In the genomic region with DNA sequence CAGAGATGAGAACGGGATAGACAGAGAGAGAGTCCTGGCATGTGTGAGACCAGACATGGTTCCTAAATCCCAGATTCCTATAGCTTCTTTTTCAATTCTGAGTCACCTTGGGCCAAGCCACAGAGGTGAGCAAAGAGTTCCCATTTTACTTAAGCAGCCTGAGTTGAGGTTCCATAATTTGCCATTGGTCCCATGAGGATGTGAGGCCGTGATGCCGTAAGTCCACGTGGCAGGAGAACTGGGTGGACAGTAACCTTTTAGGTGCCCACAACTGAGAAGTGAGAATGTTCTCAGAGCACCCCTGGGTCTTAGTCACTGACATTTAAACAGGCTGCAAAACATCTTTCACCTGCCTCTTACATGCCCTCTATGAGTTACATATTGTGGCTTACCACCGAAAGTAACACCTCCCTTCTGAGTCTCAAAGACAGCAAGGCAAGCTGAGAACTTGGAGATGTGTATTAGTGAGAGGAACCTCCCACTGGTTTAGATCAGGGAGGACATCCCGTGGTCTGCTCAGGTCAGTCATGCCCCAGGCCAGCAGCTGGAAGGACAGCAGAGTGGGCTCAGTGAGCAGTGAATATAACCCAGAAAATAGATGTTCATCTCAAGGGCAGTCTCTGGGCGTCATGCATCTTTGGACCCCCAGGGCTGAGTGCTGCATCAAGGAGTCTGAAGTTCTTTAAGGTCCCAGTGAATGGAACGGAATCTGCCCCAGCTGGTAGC, we compare ENCODE assay signal across 8 cellular contexts.
DNase-seq lines count a peak whose midpoint lies in the region; ATAC-seq, FAIRE-seq and TF ChIP-seq lines count a peak whose summit lies in the region.

No MANE protein-coding gene starts in this region.

- ATAC-seq in GM18907 (IDR thresholded peaks at IDR 0.05; ENCODE audit: unreplicated experiment) (peak; percentile 92), HG03039 (IDR thresholded peaks at IDR 0.05; ENCODE audit: unreplicated experiment) (peak; percentile 73)

- H3K27ac Mint-ChIP-seq in activated CD4-positive, alpha-beta memory T cell treated with anti-CD3 and anti-CD28 coated beads, Interleukin-2, amount 10 ng/mL, durations not matched to agents 7 days and 5 days = peak overlapping the region; percentile 73
- no peak overlapping the region for H3K27ac Mint-ChIP-seq in HFFc6

- WGBS in spleen, 5 donors = 56 to 74% (median 63%) methylated on average over 8 of the region's 8 CpGs
- 80% methylated on average over 6 of the region's 8 CpGs for WGBS in SK-N-SH (ENCODE audit: low lambda C conversion rate)

- H2AFZ ChIP-seq in SK-N-SH (ENCODE audit: low read depth) = no peak overlapping the region

- no peaks in the 10 kb centered on the region for H3K79me2 ChIP-seq in SK-N-SH (ENCODE audit: insufficient read depth)

- H3K27me3 Mint-ChIP-seq in activated CD4-positive, alpha-beta memory T cell treated with anti-CD3 and anti-CD28 coated beads, Interleukin-2, amount 10 ng/mL, durations not matched to agents 7 days and 5 days = peaks cover 23% of the 10 kb centered on the region
- peaks cover 26% of the 10 kb centered on the region for H3K27me3 Mint-ChIP-seq in HFFc6 (ENCODE audit: insufficient read depth)

- peak overlapping the region in 5 of 8 donors; percentile 29 to 79 (median 75) for H3K27ac ChIP-seq in spleen
- no peak overlapping the region for H3K27ac ChIP-seq in SK-N-SH (ENCODE audit: low read depth in 2 of 2, low read length in 1 of 2)

- TF ChIP-seq EP300 in SK-N-SH (IDR thresholded peaks at IDR 0.05; ENCODE audit: borderline replicate concordance in 1 of 2, low read depth in 1 of 2, low read length in 1 of 2) = no peak

- no peaks in the 10 kb centered on the region for H3K9me3 Mint-ChIP-seq in activated CD4-positive, alpha-beta memory T cell treated with anti-CD3 and anti-CD28 coated beads, Interleukin-2, amount 10 ng/mL, durations not matched to agents 7 days and 5 days
- H3K9me3 Mint-ChIP-seq in HFFc6 = no peaks in the 10 kb centered on the region

- no peaks in the 10 kb centered on the region for H3K36me3 ChIP-seq in spleen
- no peaks in the 10 kb centered on the region for H3K36me3 ChIP-seq in SK-N-SH (replicated peaks in 1 of 2; ENCODE audit: control insufficient read depth in 1 of 2, insufficient read depth in 2 of 2, low read length in 1 of 2)

- H3K9ac ChIP-seq in SK-N-SH = no peak overlapping the region

- no peak overlapping the region for H3K4me2 ChIP-seq in SK-N-SH

- intact Hi-C loops in spleen (cut with DNase I; ENCODE audit: low total_unique reads) = loop anchor here (2.0 kb wide), 1 partner anchor 277 kb away; no protein-coding TSS in a partner anchor

- no peaks in the 10 kb centered on the region for H3K36me3 Mint-ChIP-seq in activated CD4-positive, alpha-beta memory T cell treated with anti-CD3 and anti-CD28 coated beads, Interleukin-2, amount 10 ng/mL, durations not matched to agents 7 days and 5 days (ENCODE audit: low read depth)
- H3K36me3 Mint-ChIP-seq in HFFc6 (ENCODE audit: low read depth) = no peaks in the 10 kb centered on the region

- H3K4me1 ChIP-seq in spleen = peaks cover 20 to 57% (median 47%) of the 10 kb centered on the region in 6 donors
- peaks cover 0 to 2% of the 10 kb centered on the region in 2 experiments; a peak in 1 of 4 replicates for H3K4me1 ChIP-seq in SK-N-SH (ENCODE audit: control insufficient read depth in 1 of 2, insufficient read depth in 2 of 2, low read depth in 1 of 2, low read length in 1 of 2)

- CTCF ChIA-PET in activated CD4-positive, alpha-beta memory T cell treated with anti-CD3 and anti-CD28 coated beads, Interleukin-2, amount 10 ng/mL, durations not matched to agents 7 days and 5 days (lab: Charles Lee) = interaction anchor here (0.9 to 9.0 kb wide), 15 partner anchors 14 to 320 kb away, joined by 3 to 243 read pairs (median 6); a partner anchor contains a TSS
- CTCF ChIA-PET in SK-N-SH (lab: Yijun Ruan, JAX) = interaction anchor here (0.7 to 7.6 kb wide), 8 partner anchors 13 to 320 kb away, joined by 3 to 235 read pairs (median 3); no protein-coding TSS in a partner anchor

- TF ChIP-seq CTCF in spleen (IDR thresholded peaks at IDR 0.05 in 8 of 11, conservative IDR thresholded peaks at IDR 0.05 in 3 of 11) (peak in 1 of 11 experiments; percentile 7), SK-N-SH (IDR thresholded peaks at IDR 0.05) (no peak), HFFc6 (IDR thresholded peaks at IDR 0.05) (no peak)

- H4K20me1 ChIP-seq in SK-N-SH (ENCODE audit: insufficient read depth) = no peaks in the 10 kb centered on the region

- H3K9me3 ChIP-seq in spleen (peaks cover 0 to 3% (median 0%) of the 10 kb centered on the region in 8 donors), SK-N-SH (no peaks in the 10 kb centered on the region)

- H3F3A ChIP-seq in SK-N-SH (replicated peaks; ENCODE audit: insufficient read depth) = no peaks in the 10 kb centered on the region

- no peak for TF ChIP-seq RAD21 in SK-N-SH (IDR thresholded peaks at IDR 0.05; ENCODE audit: low read length)

- FAIRE-seq in frontal cortex (lab: Jason Lieb, UNC) = no peak

- H3K4me1 Mint-ChIP-seq in activated CD4-positive, alpha-beta memory T cell treated with anti-CD3 and anti-CD28 coated beads, Interleukin-2, amount 10 ng/mL, durations not matched to agents 7 days and 5 days = peaks cover 59% of the 10 kb centered on the region
- H3K4me1 Mint-ChIP-seq in HFFc6 (ENCODE audit: low read depth) = peaks cover 17% of the 10 kb centered on the region

- peak; percentile 73 for DNase-seq in activated CD4-positive, alpha-beta memory T cell treated with anti-CD3 and anti-CD28 coated beads, Interleukin-2, amount 10 ng/mL, durations not matched to agents 7 days and 5 days
- DNase-seq in spleen (no peak), SK-N-SH (no peak), frontal cortex (ENCODE audit: low spot score in 2 of 2) (no peak), HFFc6 (no peak), occipital lobe (lab: John Stamatoyannopoulos, UW) (no peak)

- TF ChIP-seq POLR2A in spleen (IDR thresholded peaks at IDR 0.05) = no peak

- POLR2A ChIA-PET in activated CD4-positive, alpha-beta memory T cell treated with anti-CD3 and anti-CD28 coated beads, Interleukin-2, amount 10 ng/mL, durations not matched to agents 7 days and 5 days (lab: Charles Lee) = interaction anchor here (0.6 to 4.7 kb wide), 34 partner anchors 8 to 902 kb away, joined by 3 to 57 read pairs (median 4); a partner anchor contains a TSS
- POLR2A ChIA-PET in SK-N-SH (lab: Yijun Ruan, JAX) = no interaction called here

- no peaks in the 10 kb centered on the region for H3K27me3 ChIP-seq in spleen (replicated peaks in 1 of 7)
- H3K27me3 ChIP-seq in SK-N-SH (ENCODE audit: insufficient read depth) = no peaks in the 10 kb centered on the region; the same call in 1 of the 2 replicates

- peak overlapping the region; percentile 38 for H3K4me3 Mint-ChIP-seq in activated CD4-positive, alpha-beta memory T cell treated with anti-CD3 and anti-CD28 coated beads, Interleukin-2, amount 10 ng/mL, durations not matched to agents 7 days and 5 days
- H3K4me3 Mint-ChIP-seq in HFFc6 = no peak overlapping the region

- no peaks in the 10 kb centered on the region for H3K9me2 ChIP-seq in SK-N-SH

- H3K4me3 ChIP-seq in spleen (no peak overlapping the region), SK-N-SH (ENCODE audit: low read depth in 2 of 2, low read length in 1 of 2) (no peak overlapping the region)

TF ChIP-seq in SK-N-SH, 30 proteins besides CTCF, POLR2A, EP300 and RAD21 (continues in another document):
- TF ChIP-seq FOXM1 (IDR thresholded peaks at IDR 0.05; ENCODE audit: low read depth) (no peak), ELF1 (IDR thresholded peaks at IDR 0.05) (no peak), NFIC (IDR thresholded peaks at IDR 0.05; ENCODE audit: borderline replicate concordance) (no peak), CHD2 (IDR thresholded peaks at IDR 0.05; ENCODE audit: low read length, partially characterized antibody) (no peak), YY1 (IDR thresholded peaks at IDR 0.05; ENCODE audit: low read depth) (no peak), EZH2phosphoT487 (IDR thresholded peaks at IDR 0.05; ENCODE audit: borderline replicate concordance, low read depth) (no peak), FOSL2 (IDR thresholded peaks at IDR 0.05; ENCODE audit: borderline replicate concordance, low read depth) (no peak), FOXJ3 (CRISPR knock-in tag; IDR thresholded peaks at IDR 0.05) (no peak), JUND (IDR thresholded peaks at IDR 0.05) (no peak)
- TF ChIP-seq, protein P1, sequence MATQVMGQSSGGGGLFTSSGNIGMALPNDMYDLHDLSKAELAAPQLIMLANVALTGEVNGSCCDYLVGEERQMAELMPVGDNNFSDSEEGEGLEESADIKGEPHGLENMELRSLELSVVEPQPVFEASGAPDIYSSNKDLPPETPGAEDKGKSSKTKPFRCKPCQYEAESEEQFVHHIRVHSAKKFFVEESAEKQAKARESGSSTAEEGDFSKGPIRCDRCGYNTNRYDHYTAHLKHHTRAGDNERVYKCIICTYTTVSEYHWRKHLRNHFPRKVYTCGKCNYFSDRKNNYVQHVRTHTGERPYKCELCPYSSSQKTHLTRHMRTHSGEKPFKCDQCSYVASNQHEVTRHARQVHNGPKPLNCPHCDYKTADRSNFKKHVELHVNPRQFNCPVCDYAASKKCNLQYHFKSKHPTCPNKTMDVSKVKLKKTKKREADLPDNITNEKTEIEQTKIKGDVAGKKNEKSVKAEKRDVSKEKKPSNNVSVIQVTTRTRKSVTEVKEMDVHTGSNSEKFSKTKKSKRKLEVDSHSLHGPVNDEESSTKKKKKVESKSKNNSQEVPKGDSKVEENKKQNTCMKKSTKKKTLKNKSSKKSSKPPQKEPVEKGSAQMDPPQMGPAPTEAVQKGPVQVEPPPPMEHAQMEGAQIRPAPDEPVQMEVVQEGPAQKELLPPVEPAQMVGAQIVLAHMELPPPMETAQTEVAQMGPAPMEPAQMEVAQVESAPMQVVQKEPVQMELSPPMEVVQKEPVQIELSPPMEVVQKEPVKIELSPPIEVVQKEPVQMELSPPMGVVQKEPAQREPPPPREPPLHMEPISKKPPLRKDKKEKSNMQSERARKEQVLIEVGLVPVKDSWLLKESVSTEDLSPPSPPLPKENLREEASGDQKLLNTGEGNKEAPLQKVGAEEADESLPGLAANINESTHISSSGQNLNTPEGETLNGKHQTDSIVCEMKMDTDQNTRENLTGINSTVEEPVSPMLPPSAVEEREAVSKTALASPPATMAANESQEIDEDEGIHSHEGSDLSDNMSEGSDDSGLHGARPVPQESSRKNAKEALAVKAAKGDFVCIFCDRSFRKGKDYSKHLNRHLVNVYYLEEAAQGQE (IDR thresholded peaks at IDR 0.05; ENCODE audit: low read depth, low read length) = no peak
- TF ChIP-seq, protein P2, sequence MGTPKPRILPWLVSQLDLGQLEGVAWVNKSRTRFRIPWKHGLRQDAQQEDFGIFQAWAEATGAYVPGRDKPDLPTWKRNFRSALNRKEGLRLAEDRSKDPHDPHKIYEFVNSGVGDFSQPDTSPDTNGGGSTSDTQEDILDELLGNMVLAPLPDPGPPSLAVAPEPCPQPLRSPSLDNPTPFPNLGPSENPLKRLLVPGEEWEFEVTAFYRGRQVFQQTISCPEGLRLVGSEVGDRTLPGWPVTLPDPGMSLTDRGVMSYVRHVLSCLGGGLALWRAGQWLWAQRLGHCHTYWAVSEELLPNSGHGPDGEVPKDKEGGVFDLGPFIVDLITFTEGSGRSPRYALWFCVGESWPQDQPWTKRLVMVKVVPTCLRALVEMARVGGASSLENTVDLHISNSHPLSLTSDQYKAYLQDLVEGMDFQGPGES (IDR thresholded peaks at IDR 0.05; ENCODE audit: low read depth, low read length) = no peak

Comparison
In these comparisons a context has a peak if more than half of its experiments do, and no peak if none do; other contexts are left out.
1. H3K27ac ChIP-seq: peak in spleen (5 of 8); none in SK-N-SH (0 of 2).